In the genomic region with DNA sequence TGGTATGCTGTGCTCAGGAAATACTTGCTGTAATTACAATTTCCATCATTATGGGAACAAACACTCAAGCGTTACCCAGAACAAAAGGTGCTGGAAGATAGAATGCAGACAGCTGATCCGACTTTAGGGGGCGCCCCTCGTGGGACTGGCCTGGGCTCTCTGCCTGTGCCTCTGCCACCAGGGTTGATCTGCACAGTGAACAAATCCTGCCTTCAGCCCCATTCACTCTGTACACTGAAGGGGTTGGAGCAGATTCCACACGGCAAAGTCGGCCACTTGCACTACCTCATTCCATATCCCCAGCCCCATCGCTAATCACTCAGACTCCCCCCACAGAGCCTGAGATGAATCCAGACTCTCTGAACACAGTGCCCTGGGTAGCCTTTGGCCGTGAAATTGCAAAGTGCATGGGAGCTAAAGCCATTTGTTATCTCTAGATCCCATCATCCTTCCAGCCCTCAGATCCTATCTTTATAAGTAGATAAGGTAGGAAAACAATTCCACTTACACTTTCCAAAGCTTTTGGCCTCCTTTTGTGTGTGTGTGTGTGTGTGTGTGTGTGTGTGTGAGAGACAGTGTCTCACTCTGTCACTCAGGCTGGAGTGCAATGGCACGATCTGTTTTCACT, we compare ENCODE assay signal across 9 cellular contexts.
DNase-seq lines count a peak whose midpoint lies in the region; ATAC-seq and TF ChIP-seq lines count a peak whose summit lies in the region.
"Had no signal": no experiment of that assay in that cellular context is flagged by ENCODE, and none has a peak within 500 bp of the region (broad histone marks: within the 10 kb centered on the region; RNA-seq: fewer than 3 reads in every experiment).

No MANE protein-coding gene starts in this region.

- peak; percentile 19 for TF ChIP-seq CTCF in Calu3 (IDR thresholded peaks at IDR 0.05; ENCODE audit: unreplicated experiment)
- peak; percentile 79 for TF ChIP-seq CTCF in H9 (conservative IDR thresholded peaks at IDR 0.05)
- no peak for TF ChIP-seq CTCF in mucosa of descending colon (IDR thresholded peaks at IDR 0.05)
- TF ChIP-seq CTCF in suprapubic skin (IDR thresholded peaks at IDR 0.05): no peak

- no peak overlapping the region for H4K8ac ChIP-seq in H9 (replicated peaks; ENCODE audit: insufficient read length, low read depth, low read length)

- H2BK5ac ChIP-seq in H9 (ENCODE audit: insufficient read length, low read length): no peak overlapping the region

- intact Hi-C loops in Calu3 (cut with micrococcal nuclease; ENCODE audit: unreplicated experiment) (no loop called here), mucosa of descending colon (cut with DNase I, micrococcal nuclease) (no loop called here)
- intact Hi-C loops in activated CD4-positive, alpha-beta memory T cell treated with anti-CD3 and anti-CD28 coated beads for 36 hours (cut with micrococcal nuclease): no loop called here

- H3K4me3 Mint-ChIP-seq in Calu3 (ENCODE audit: low read depth, unreplicated experiment) (no peak overlapping the region), H9 (no peak overlapping the region)
- no peak overlapping the region for H3K4me3 Mint-ChIP-seq in activated CD4-positive, alpha-beta memory T cell treated with anti-CD3 and anti-CD28 coated beads for 36 hours
- H3K4me3 Mint-ChIP-seq: activated naive CD8-positive, alpha-beta T cell had no signal

- no peaks in the 10 kb centered on the region for H4K20me1 ChIP-seq in H9 (ENCODE audit: control insufficient read depth, insufficient read depth, insufficient read length)

- H2AFZ ChIP-seq in H9 (ENCODE audit: low read length): no peak overlapping the region

- H3K27me3 ChIP-seq in H9 (ENCODE audit: insufficient read depth, low read length) (no peaks in the 10 kb centered on the region), suprapubic skin (no peaks in the 10 kb centered on the region)

- no peak overlapping the region for H4K5ac ChIP-seq in H9 (ENCODE audit: insufficient read length, low read depth, low read length)

- H2BK15ac ChIP-seq in H9 (ENCODE audit: low read depth, low read length): no peak overlapping the region

- DNase-seq in Calu3 (peak; percentile 16), H9 (peak; percentile 78), mucosa of descending colon (peak in 1 of 3 donors; percentile 22), cerebellar cortex (ENCODE audit: low spot score) (no peak), suprapubic skin (ENCODE audit: low spot score in 2 of 2) (no peak)
- DNase-seq in activated CD4-positive, alpha-beta memory T cell treated with anti-CD3 and anti-CD28 coated beads for 36 hours: peak; percentile 24
- no peak for DNase-seq in activated CD8-positive, alpha-beta memory T cell treated with anti-CD3 and anti-CD28 coated beads, Interleukin-2, amount 50 U/mL, for 4 hours
- DNase-seq: T-helper 9 cell had no signal

- H3K14ac ChIP-seq in H9 (ENCODE audit: insufficient read depth, low read length): no peak overlapping the region

- H2BK12ac ChIP-seq in H9 (ENCODE audit: insufficient read length, low read depth, low read length): no peak overlapping the region

- H3K4ac ChIP-seq in H9 (ENCODE audit: low read depth, low read length): no peak overlapping the region

- no peak overlapping the region for H4K91ac ChIP-seq in H9 (ENCODE audit: insufficient read length, low read depth, low read length)

- H3K4me3 ChIP-seq in mucosa of descending colon: no peak overlapping the region
- H3K4me3 ChIP-seq in suprapubic skin: no peak overlapping the region

- H3K4me1 Mint-ChIP-seq in Calu3 (ENCODE audit: low read depth, unreplicated experiment) (peaks cover 6% of the 10 kb centered on the region), H9 (peaks cover 15 to 21% of the 10 kb centered on the region in 2 experiments)
- peaks cover 19% of the 10 kb centered on the region for H3K4me1 Mint-ChIP-seq in activated CD4-positive, alpha-beta memory T cell treated with anti-CD3 and anti-CD28 coated beads for 36 hours (ENCODE audit: low read depth)

- H3K18ac ChIP-seq in H9 (ENCODE audit: insufficient read length, low read depth, low read length): no peak overlapping the region

- TF ChIP-seq EP300 in suprapubic skin (IDR thresholded peaks at IDR 0.05): no peak

- H3K56ac ChIP-seq in H9 (ENCODE audit: insufficient read length, low read depth, low read length): no peak overlapping the region

- TF ChIP-seq POLR2A in suprapubic skin (IDR thresholded peaks at IDR 0.05): no peak

- POLR2A ChIA-PET in activated CD4-positive, alpha-beta memory T cell treated with anti-CD3 and anti-CD28 coated beads for 36 hours (lab: Charles Lee): no interaction called here

- H3K36me3 Mint-ChIP-seq in Calu3 (ENCODE audit: insufficient read depth, unreplicated experiment) (no peaks in the 10 kb centered on the region), H9 (ENCODE audit: insufficient read depth in 1 of 3, low read depth in 3 of 3) (peaks cover 0 to 2% (median 0%) of the 10 kb centered on the region in 3 experiments; a peak in 2 of 7 replicates)
- H3K36me3 Mint-ChIP-seq in activated CD4-positive, alpha-beta memory T cell treated with anti-CD3 and anti-CD28 coated beads for 36 hours: peaks cover 54% of the 10 kb centered on the region

- H3K9me3 ChIP-seq in H9 (ENCODE audit: control insufficient read depth, low read depth, low read length): no peaks in the 10 kb centered on the region
- H3K9me3 ChIP-seq in mucosa of descending colon: no peaks in the 10 kb centered on the region
- H3K9me3 ChIP-seq in suprapubic skin: no peaks in the 10 kb centered on the region

- H3K79me1 ChIP-seq in H9 (ENCODE audit: insufficient read depth, low read depth, low read length, poor library complexity, severe bottlenecking): no peaks in the 10 kb centered on the region

- no peaks in the 10 kb centered on the region for H3K36me3 ChIP-seq in mucosa of descending colon (ENCODE audit: low read depth)
- H3K36me3 ChIP-seq in suprapubic skin: no peaks in the 10 kb centered on the region

- no peak overlapping the region for H2BK20ac ChIP-seq in H9 (ENCODE audit: low read depth, low read length, poor library complexity, severe bottlenecking)

- H3K27ac Mint-ChIP-seq in Calu3 (ENCODE audit: unreplicated experiment): no peak overlapping the region
- H3K27ac Mint-ChIP-seq in H9: peak overlapping the region in 1 of 3 experiments; percentile 74; a peak in 2 of 7 replicates
- H3K27ac Mint-ChIP-seq in activated CD4-positive, alpha-beta memory T cell treated with anti-CD3 and anti-CD28 coated beads for 36 hours: peak overlapping the region; percentile 6

- peak; percentile 23 for ATAC-seq in mucosa of descending colon

- no peak overlapping the region for H3K23ac ChIP-seq in H9 (ENCODE audit: insufficient read length, low read depth, low read length)

- no peaks in the 10 kb centered on the region for H3K23me2 ChIP-seq in H9 (ENCODE audit: insufficient read length, low read depth, low read length, poor library complexity, severe bottlenecking)

- no peak overlapping the region for H3T11ph ChIP-seq in H9 (ENCODE audit: low read length)

- H3K27ac ChIP-seq in H9 (ENCODE audit: insufficient read length, low read depth, low read length) (no peak overlapping the region), suprapubic skin (no peak overlapping the region)

- H2AK5ac ChIP-seq in H9 (ENCODE audit: insufficient read length, low read length): no peak overlapping the region

- CTCF ChIA-PET in Calu3 (lab: Charles Lee): no interaction called here
- CTCF ChIA-PET in activated CD4-positive, alpha-beta memory T cell treated with anti-CD3 and anti-CD28 coated beads for 36 hours (lab: Charles Lee): interaction anchor here (0.9 to 3.2 kb wide), 2 partner anchors 47 to 76 kb away, joined by 4 to 13 read pairs; no protein-coding TSS in a partner anchor

- H3K9ac ChIP-seq in H9 (ENCODE audit: extremely low read depth, insufficient read length, low read length): no peak overlapping the region

- no CpG with 5 or more reads among the region's 9 CpGs for WGBS in H9 (ENCODE audit: extremely low coverage, insufficient read length, low lambda C conversion rate)
- 52% methylated on average over 9 of the region's 9 CpGs for WGBS in suprapubic skin

- H3K9me3 Mint-ChIP-seq in Calu3 (ENCODE audit: low read depth, unreplicated experiment) (no peaks in the 10 kb centered on the region), H9 (no peaks in the 10 kb centered on the region)
- H3K9me3 Mint-ChIP-seq in activated CD4-positive, alpha-beta memory T cell treated with anti-CD3 and anti-CD28 coated beads for 36 hours: no peaks in the 10 kb centered on the region

- peaks cover 41% of the 10 kb centered on the region for H3K27me3 Mint-ChIP-seq in Calu3 (ENCODE audit: unreplicated experiment)
- H3K27me3 Mint-ChIP-seq in H9 (ENCODE audit: low read depth): no peaks in the 10 kb centered on the region; the same call in 1 of the 2 replicates
- no peaks in the 10 kb centered on the region for H3K27me3 Mint-ChIP-seq in activated CD4-positive, alpha-beta memory T cell treated with anti-CD3 and anti-CD28 coated beads for 36 hours
- H3K27me3 Mint-ChIP-seq: activated naive CD8-positive, alpha-beta T cell had no signal

- BruUV-seq in Calu3 (replicated peaks; lab: Mats Ljungman, UMichigan): no TSS peak

- no peaks in the 10 kb centered on the region for H3K79me2 ChIP-seq in H9 (ENCODE audit: insufficient read depth, low read length)

- no peak overlapping the region for H3K4me2 ChIP-seq in H9 (ENCODE audit: insufficient read depth, insufficient read length, low read length)

- no peak overlapping the region for H2BK120ac ChIP-seq in H9 (ENCODE audit: low read depth, low read length, poor library complexity, severe bottlenecking)

- H3K4me1 ChIP-seq in H9 (ENCODE audit: insufficient read depth, low read length) (no peaks in the 10 kb centered on the region), mucosa of descending colon (ENCODE audit: low read depth) (no peaks in the 10 kb centered on the region), suprapubic skin (no peaks in the 10 kb centered on the region)

Comparison
In these comparisons a context has a peak if more than half of its experiments do, and no peak if none do; other contexts are left out.
1. DNase-seq: peak in Calu3 (single experiment), H9 (single experiment) and activated CD4-positive, alpha-beta memory T cell treated with anti-CD3 and anti-CD28 coated beads for 36 hours (single experiment); none in cerebellar cortex (single experiment), activated CD8-positive, alpha-beta memory T cell treated with anti-CD3 and anti-CD28 coated beads, Interleukin-2, amount 50 U/mL, for 4 hours (single experiment) and suprapubic skin (0 of 2).
2. CTCF ChIP-seq: peak in Calu3 (single experiment) and H9 (single experiment); none in mucosa of descending colon (single experiment) and suprapubic skin (0 of 2).